In genomic region chr12:115433014-115433634, GRCh38 we compare ENCODE assay signal across 1 cellular context.
TF ChIP-seq lines count a peak whose summit lies in the region.

No MANE protein-coding gene starts in this region.

TF ChIP-seq in HepG2, 621 proteins besides CTCF, POLR2A, EP300 and RAD21 (continued from another document and continues in another):
- no peak; the same call in 1 of the 2 replicates for TF ChIP-seq ZBTB25 (CRISPR knock-in tag; IDR thresholded peaks at IDR 0.05)
- 0 out of 2 replicates have a peak, but pooled peaks have one; percentile 53 for TF ChIP-seq NKX3-1 (CRISPR knock-in tag; IDR thresholded peaks at IDR 0.05)
- TF ChIP-seq GATA4 (IDR thresholded peaks at IDR 0.05; ENCODE audit: borderline replicate concordance, low read depth): peak; percentile 85
- no peak for TF ChIP-seq ZBED4 (CRISPR knock-in tag; IDR thresholded peaks at IDR 0.05; ENCODE audit: borderline replicate concordance)
- TF ChIP-seq ZNF746 (CRISPR knock-in tag; IDR thresholded peaks at IDR 0.05): peak; percentile 95
- TF ChIP-seq MTA3 (CRISPR knock-in tag; IDR thresholded peaks at IDR 0.05): no peak
- TF ChIP-seq TBL1XR1 (IDR thresholded peaks at IDR 0.05; ENCODE audit: borderline replicate concordance, low read length, partially characterized antibody): no peak
- no peak for TF ChIP-seq ZHX2 (IDR thresholded peaks at IDR 0.05; ENCODE audit: low read depth)
- TF ChIP-seq ZHX2 (CRISPR knock-in tag; IDR thresholded peaks at IDR 0.05; ENCODE audit: borderline replicate concordance): no peak; the same call in 1 of the 2 replicates
- no peak for TF ChIP-seq AKNA (CRISPR knock-in tag; IDR thresholded peaks at IDR 0.05; ENCODE audit: borderline replicate concordance)
- TF ChIP-seq ZNF280B (CRISPR knock-in tag; IDR thresholded peaks at IDR 0.05; ENCODE audit: borderline replicate concordance): no peak
- no peak for TF ChIP-seq ZMAT5 (CRISPR knock-in tag; IDR thresholded peaks at IDR 0.05; ENCODE audit: borderline replicate concordance, low read depth)
- TF ChIP-seq SIN3B (IDR thresholded peaks at IDR 0.05; ENCODE audit: low read length): no peak
- TF ChIP-seq NAIF1 (CRISPR knock-in tag; IDR thresholded peaks at IDR 0.05; ENCODE audit: borderline replicate concordance): no peak
- no peak for TF ChIP-seq KLF6 (CRISPR knock-in tag; IDR thresholded peaks at IDR 0.05)
- TF ChIP-seq ZNF772 (CRISPR knock-in tag; IDR thresholded peaks at IDR 0.05): no peak
- TF ChIP-seq NR2C2 (CRISPR knock-in tag; IDR thresholded peaks at IDR 0.05; ENCODE audit: borderline replicate concordance): peak; percentile 53; the same call in 1 of the 2 replicates
- TF ChIP-seq PBX2 (CRISPR knock-in tag; IDR thresholded peaks at IDR 0.05): no peak
- TF ChIP-seq THAP7 (CRISPR knock-in tag; IDR thresholded peaks at IDR 0.05): no peak
- no peak for TF ChIP-seq PREB (CRISPR knock-in tag; IDR thresholded peaks at IDR 0.05)
- no peak for TF ChIP-seq PAF1 (CRISPR knock-in tag; IDR thresholded peaks at IDR 0.05)
- 0 out of 2 replicates have a peak, but pooled peaks have one; percentile 56 for TF ChIP-seq MLX (CRISPR knock-in tag; IDR thresholded peaks at IDR 0.05)
- peak; percentile 90 for TF ChIP-seq RCOR2 (CRISPR knock-in tag; IDR thresholded peaks at IDR 0.05)
- no peak; the same call in 1 of the 2 replicates for TF ChIP-seq REPIN1 (CRISPR knock-in tag; IDR thresholded peaks at IDR 0.05; ENCODE audit: borderline replicate concordance, low read depth)
- no peak for TF ChIP-seq NFIB (CRISPR knock-in tag; IDR thresholded peaks at IDR 0.05; ENCODE audit: borderline replicate concordance)
- TF ChIP-seq TFDP2 (CRISPR knock-in tag; IDR thresholded peaks at IDR 0.05): peak; percentile 20; the same call in 1 of the 2 replicates
